8 cellular contexts compared by ENCODE assay signal in genomic region chr10:52883996-52884871, GRCh38.
A peak's percentile ranks its signal among the peaks of the same experiment; 100 is the strongest.
DNase-seq lines count a peak whose midpoint lies in the region; ATAC-seq and TF ChIP-seq lines count a peak whose summit lies in the region.

No MANE protein-coding gene starts in this region.

- H3K4me3 ChIP-seq in upper lobe of right lung = no peak overlapping the region

- DNase-seq in ELF-1 (ENCODE audit: low read depth, low spot score) = peak; percentile 75
- DNase-seq in NCI-H82 treated with DMSO at 0.1 percent for 48 hours (lab: John Stamatoyannopoulos, UW; ENCODE audit: unreplicated experiment) = peak; percentile 19
- DNase-seq in cerebellar cortex (ENCODE audit: low spot score) = peak; percentile 55
- DNase-seq in left colon = peak in 1 of 2 donors; percentile 11
- DNase-seq in upper lobe of right lung = no peak
- no peak for DNase-seq in stimulated activated CD4-positive, alpha-beta T cell treated with anti-CD3 and anti-CD28 coated beads, Interleukin-12 subunit alpha, Interleukin-12 subunit beta, amount 100 ng/mL, for 4 hours

- H3K36me3 ChIP-seq in upper lobe of right lung = no peaks in the 10 kb centered on the region

- H3K4me1 ChIP-seq in upper lobe of right lung = no peaks in the 10 kb centered on the region

- intact Hi-C loops in left colon (cut with DNase I, micrococcal nuclease) = no loop called here
- intact Hi-C loops in upper lobe of right lung (cut with DNase I) = no loop called here

- no peaks in the 10 kb centered on the region for H3K27me3 ChIP-seq in upper lobe of right lung

- no peak overlapping the region for H3K27ac ChIP-seq in upper lobe of right lung

- ATAC-seq in GM19372 (IDR thresholded peaks at IDR 0.05; ENCODE audit: low read depth, unreplicated experiment) (peak; percentile 97), HG03196 (IDR thresholded peaks at IDR 0.05; ENCODE audit: unreplicated experiment) (peak; percentile 98), left colon (peak; percentile 83), upper lobe of right lung (peak; percentile 92)

- no peaks in the 10 kb centered on the region for H3K9me3 ChIP-seq in upper lobe of right lung

- TF ChIP-seq CTCF in upper lobe of right lung (IDR thresholded peaks at IDR 0.05) = peak; percentile 69

Comparison
In these comparisons a context has a peak if more than half of its experiments do, and no peak if none do; other contexts are left out.
1. DNase-seq: peak in ELF-1 (single experiment), NCI-H82 treated with DMSO at 0.1 percent for 48 hours (single experiment) and cerebellar cortex (single experiment); none in upper lobe of right lung (single experiment) and stimulated activated CD4-positive, alpha-beta T cell treated with anti-CD3 and anti-CD28 coated beads, Interleukin-12 subunit alpha, Interleukin-12 subunit beta, amount 100 ng/mL, for 4 hours (single experiment).
2. Peak in every context shown above with its lines, with median percentiles within 50 percentile points of each other: ATAC-seq.